In the genomic region with DNA sequence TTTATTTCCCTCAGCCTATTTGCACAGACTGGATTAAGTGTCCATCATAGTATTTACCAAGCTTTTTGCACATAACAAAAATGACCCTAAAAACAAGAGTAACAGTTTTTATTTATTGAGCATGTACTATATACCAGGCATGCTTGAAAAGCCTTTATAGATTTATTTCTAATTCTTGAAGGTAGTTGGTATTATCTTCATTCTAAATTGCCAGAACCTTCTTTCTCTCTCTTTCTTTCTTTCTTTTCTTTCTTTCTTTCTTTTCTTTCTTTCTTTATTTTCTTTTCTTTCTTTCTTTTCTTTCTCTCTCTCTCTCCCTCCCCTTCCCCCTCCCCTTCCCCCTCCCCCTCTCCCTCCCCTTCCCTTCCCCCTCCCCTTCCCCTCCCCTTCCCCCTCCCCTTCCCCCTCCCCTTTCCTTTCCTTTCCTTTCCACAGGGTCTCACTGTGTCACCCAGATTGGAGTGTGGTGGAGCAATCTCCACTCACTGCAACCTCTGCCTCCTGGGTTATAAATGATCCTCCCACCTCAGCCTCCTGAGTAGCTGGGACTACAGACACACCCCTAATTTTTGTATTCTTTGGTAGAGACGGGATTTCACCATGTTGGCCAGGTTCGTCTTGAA, we compare ENCODE assay signal across 7 cellular contexts.
"Had no signal": no experiment of that assay in that cellular context is flagged by ENCODE, and none has a peak within 500 bp of the region (broad histone marks: within the 10 kb centered on the region; RNA-seq: fewer than 3 reads in every experiment).

No MANE protein-coding gene starts in this region.

- DNase-seq: GDM1, GF-D8 had no signal

- H3K4me3 ChIP-seq: GM12878 had no signal

- FAIRE-seq: GM12878, GM12891, GM12892, GM18507, GM19239 had no signal

- ATAC-seq: GM12878 had no signal
